9 cellular contexts compared by ENCODE assay signal in genomic region chr20:38304845-38305447, GRCh38. TPM values are rescaled to one million over a fixed set of nuclear protein-coding genes. Genes with fewer than 3 reads are reported as not detected.
DNase-seq lines count a peak whose midpoint lies in the region; ATAC-seq and TF ChIP-seq lines count a peak whose summit lies in the region.
"Had no signal": no experiment of that assay in that cellular context is flagged by ENCODE, and none has a peak within 500 bp of the region (broad histone marks: within the 10 kb centered on the region; RNA-seq: fewer than 3 reads in every experiment).

No MANE protein-coding gene starts in this region.

- H3K27ac ChIP-seq in OCI-LY7 (ENCODE audit: low read depth, low read length, poor library complexity, severe bottlenecking) (no peak overlapping the region), neutrophil (peak overlapping the region; percentile 85)
- H3K27ac ChIP-seq: epithelial cell of prostate had no signal

- H3K27me3 Mint-ChIP-seq in endothelial cell (ENCODE audit: unreplicated experiment) = peaks cover 2% of the 10 kb centered on the region

- POLR2A ChIA-PET in OCI-LY7 (lab: Charles Lee) = no interaction called here

- DNase-seq in AG08395 (ENCODE audit: low spot score) (peak; percentile 53), GM12865 (ENCODE audit: low read depth) (peak; percentile 25), OCI-LY7 (ENCODE audit: low spot score) (peak; percentile 8), endothelial cell (ENCODE audit: low spot score) (peak; percentile 56)
- DNase-seq in effector CD4-positive, alpha-beta T cell = no peak

- H3K79me2 ChIP-seq in OCI-LY7 (ENCODE audit: insufficient read depth, low read depth, low read length) = no peaks in the 10 kb centered on the region

- peak; percentile 41 for TF ChIP-seq CTCF in GM12865 (IDR thresholded peaks at IDR 0.05; ENCODE audit: insufficient read depth, low read depth, low read length, missing control alignments)
- peak; percentile 63 for TF ChIP-seq CTCF in OCI-LY7 (conservative IDR thresholded peaks at IDR 0.05; ENCODE audit: low read length)
- peak; percentile 46 for TF ChIP-seq CTCF in endothelial cell (IDR thresholded peaks at IDR 0.05; ENCODE audit: unreplicated experiment)
- TF ChIP-seq CTCF in neutrophil (IDR thresholded peaks at IDR 0.05) = peak; percentile 82

- no peaks in the 10 kb centered on the region for H3K9me3 Mint-ChIP-seq in endothelial cell (ENCODE audit: unreplicated experiment)

- H4K20me1 ChIP-seq in OCI-LY7 (ENCODE audit: insufficient read depth, low read length) = no peaks in the 10 kb centered on the region

- no peak overlapping the region for H2AFZ ChIP-seq in OCI-LY7 (ENCODE audit: low read length)

- H3K36me3 ChIP-seq in OCI-LY7 (ENCODE audit: insufficient read depth, low read length) (no peaks in the 10 kb centered on the region), neutrophil (peaks cover 21% of the 10 kb centered on the region)

- H3K4me1 Mint-ChIP-seq in endothelial cell (ENCODE audit: unreplicated experiment) = no peaks in the 10 kb centered on the region

- no peaks in the 10 kb centered on the region for H3K36me3 Mint-ChIP-seq in endothelial cell (ENCODE audit: low read depth, unreplicated experiment)

- CTCF ChIA-PET in OCI-LY7 (lab: Charles Lee; ENCODE audit: unreplicated experiment) = interaction anchor here (0.6 kb wide), 1 partner anchor 247 kb away, joined by 5 read pairs; no protein-coding TSS in a partner anchor

- H3K9me2 ChIP-seq in OCI-LY7 (ENCODE audit: insufficient read depth, low read length) = no peaks in the 10 kb centered on the region

- H3K4me1 ChIP-seq in OCI-LY7 (ENCODE audit: insufficient read depth, low read length, poor library complexity, severe bottlenecking) (no peaks in the 10 kb centered on the region), neutrophil (ENCODE audit: control insufficient read depth in 1 of 2, insufficient read depth in 1 of 2, low read depth in 1 of 2, low read length in 1 of 2) (peaks cover 82 to 83% of the 10 kb centered on the region in 2 experiments)

- H3K4me3 ChIP-seq in GM12865 (ENCODE audit: low read depth, low read length) = no peak overlapping the region
- H3K4me3 ChIP-seq in OCI-LY7 (ENCODE audit: low read depth, low read length, poor library complexity, severe bottlenecking) = no peak overlapping the region
- H3K4me3 ChIP-seq in neutrophil (ENCODE audit: low read depth in 1 of 2, low read length in 1 of 2) = peak overlapping the region; percentile 58 to 61

- no peaks in the 10 kb centered on the region for H3K27me3 ChIP-seq in neutrophil

- intact Hi-C loops in OCI-LY7 (cut with micrococcal nuclease; ENCODE audit: unreplicated experiment) = no loop called here

- no peak overlapping the region for H3K4me3 Mint-ChIP-seq in endothelial cell (ENCODE audit: unreplicated experiment)

- BruUV-seq in OCI-LY7 (replicated peaks; lab: Mats Ljungman, UMichigan) = no TSS peak

- H3K4me2 ChIP-seq in OCI-LY7 (ENCODE audit: low read length) = no peak overlapping the region

- no peak overlapping the region for H3K27ac Mint-ChIP-seq in endothelial cell (ENCODE audit: unreplicated experiment)

- ATAC-seq in GM19452 (IDR thresholded peaks at IDR 0.05; ENCODE audit: unreplicated experiment) (no peak), HG03039 (IDR thresholded peaks at IDR 0.05; ENCODE audit: unreplicated experiment) (no peak)

- H3K9me3 ChIP-seq in OCI-LY7 (ENCODE audit: low read length) = no peaks in the 10 kb centered on the region
- H3K9me3 ChIP-seq in neutrophil = no peaks in the 10 kb centered on the region

RNA-seq across cellular contexts. Expression of gene BPI, which starts 1.0 kb away (rescaled TPM):
- total RNA-seq in OCI-LY7 (2014; rRNA removed; shearing (Covaris generic)) = not detected in 2 replicates
- total RNA-seq in OCI-LY7 (2022) (not detected in 2 replicates), endothelial cell (ENCODE audit: unreplicated experiment) (not detected)

RNA-seq across cellular contexts. Expression of gene LBP, which starts 41.3 kb away (rescaled TPM):
- total RNA-seq in OCI-LY7 (2014; rRNA removed; shearing (Covaris generic)) = not detected in 2 replicates
- total RNA-seq in OCI-LY7 (2022) (not detected in 2 replicates), endothelial cell (ENCODE audit: unreplicated experiment) (1.2 TPM)

RNA-seq across cellular contexts. Expression of gene KIAA1755, which starts 44.4 kb away (rescaled TPM):
- not detected in 2 replicates for total RNA-seq in OCI-LY7 (2014; rRNA removed; shearing (Covaris generic))
- total RNA-seq in OCI-LY7 (2022) = not detected in 2 replicates
- not detected for total RNA-seq in endothelial cell (ENCODE audit: unreplicated experiment)

Comparison
In these comparisons a context has a peak if more than half of its experiments do, and no peak if none do; other contexts are left out.
1. H3K4me3 ChIP-seq: peak in neutrophil (2 of 2); none in GM12865 (single experiment) and OCI-LY7 (single experiment).
2. Peak in every context shown above with its lines, with median percentiles within 50 percentile points of each other: CTCF ChIP-seq.